15 cellular contexts compared by ENCODE assay signal in the genomic region with DNA sequence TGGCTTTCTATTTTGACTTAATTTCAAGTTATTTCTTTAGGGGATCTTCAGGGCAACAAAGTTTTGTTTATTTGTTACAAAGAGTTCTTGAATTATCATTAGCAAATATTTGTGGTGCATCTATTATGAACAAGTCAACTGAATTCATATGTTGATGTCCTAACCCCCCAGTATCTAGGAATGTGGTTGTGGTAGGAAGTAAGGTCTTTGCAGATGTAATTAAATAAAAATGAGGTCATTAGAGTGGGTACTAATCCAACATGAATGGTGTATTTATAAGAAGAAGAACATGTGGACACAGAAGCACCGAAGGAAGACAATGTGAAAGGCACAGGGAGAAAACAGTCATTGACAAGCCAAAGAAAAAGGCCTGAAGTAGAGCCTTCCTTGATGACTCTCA.
DNase-seq lines count a peak whose midpoint lies in the region; TF ChIP-seq lines count a peak whose summit lies in the region.
"Had no signal": no experiment of that assay in that cellular context is flagged by ENCODE, and none has a peak within 500 bp of the region (broad histone marks: within the 10 kb centered on the region; RNA-seq: fewer than 3 reads in every experiment).

No MANE protein-coding gene starts in this region.

- DNase-seq in EL (peak; percentile 26), RPMI7951 (ENCODE audit: low read depth) (peak; percentile 11), astrocyte of the spinal cord (ENCODE audit: low read depth, low spot score) (peak; percentile 19), foreskin melanocyte (peak; percentile 60), HuH-7.5 (ENCODE audit: low spot score) (no peak), NCI-H1417 treated with DMSO at 0.1 percent for 48 hours (lab: John Stamatoyannopoulos, UW) (no peak)
- no peak for DNase-seq in stimulated activated CD4-positive, alpha-beta T cell treated with anti-CD3 and anti-CD28 coated beads, Interleukin-4, amount 100 ng/mL, for 24 hours
- no peak for DNase-seq in activated CD4-positive, alpha-beta T cell treated with anti-CD3 and anti-CD28 coated beads for 4 hours
- DNase-seq: 8988T; Calu3; CD8-positive, alpha-beta T cell; DMS79 treated with DMSO at 0.1 percent for 48 hours; HCEC 1CT had no signal

- TF ChIP-seq CTCF in astrocyte of the spinal cord (IDR thresholded peaks at IDR 0.05; ENCODE audit: low read depth, low read length): no peak

- no peak overlapping the region for H3K4me3 ChIP-seq in astrocyte of the spinal cord (ENCODE audit: low read depth, low read length)
- H3K4me3 ChIP-seq: BLaER1 treated with 17β-estradiol and CSF1 and Interleukin-3, amounts not matched to agents 10 nM and 100 nM; GM12878 had no signal

- in situ Hi-C loops in astrocyte of the spinal cord (cut with HindIII; ENCODE audit: low sequenced_read_pairs): no loop called here

Comparison
In these comparisons a context has a peak if more than half of its experiments do, and no peak if none do; other contexts are left out.
1. DNase-seq: peak in EL (single experiment), RPMI7951 (single experiment), astrocyte of the spinal cord (single experiment) and foreskin melanocyte (single experiment); none in stimulated activated CD4-positive, alpha-beta T cell treated with anti-CD3 and anti-CD28 coated beads, Interleukin-4, amount 100 ng/mL, for 24 hours (single experiment), activated CD4-positive, alpha-beta T cell treated with anti-CD3 and anti-CD28 coated beads for 4 hours (0 of 2), HuH-7.5 (single experiment) and NCI-H1417 treated with DMSO at 0.1 percent for 48 hours (single experiment).